ENCODE assay signal across 10 cellular contexts in the genomic region with DNA sequence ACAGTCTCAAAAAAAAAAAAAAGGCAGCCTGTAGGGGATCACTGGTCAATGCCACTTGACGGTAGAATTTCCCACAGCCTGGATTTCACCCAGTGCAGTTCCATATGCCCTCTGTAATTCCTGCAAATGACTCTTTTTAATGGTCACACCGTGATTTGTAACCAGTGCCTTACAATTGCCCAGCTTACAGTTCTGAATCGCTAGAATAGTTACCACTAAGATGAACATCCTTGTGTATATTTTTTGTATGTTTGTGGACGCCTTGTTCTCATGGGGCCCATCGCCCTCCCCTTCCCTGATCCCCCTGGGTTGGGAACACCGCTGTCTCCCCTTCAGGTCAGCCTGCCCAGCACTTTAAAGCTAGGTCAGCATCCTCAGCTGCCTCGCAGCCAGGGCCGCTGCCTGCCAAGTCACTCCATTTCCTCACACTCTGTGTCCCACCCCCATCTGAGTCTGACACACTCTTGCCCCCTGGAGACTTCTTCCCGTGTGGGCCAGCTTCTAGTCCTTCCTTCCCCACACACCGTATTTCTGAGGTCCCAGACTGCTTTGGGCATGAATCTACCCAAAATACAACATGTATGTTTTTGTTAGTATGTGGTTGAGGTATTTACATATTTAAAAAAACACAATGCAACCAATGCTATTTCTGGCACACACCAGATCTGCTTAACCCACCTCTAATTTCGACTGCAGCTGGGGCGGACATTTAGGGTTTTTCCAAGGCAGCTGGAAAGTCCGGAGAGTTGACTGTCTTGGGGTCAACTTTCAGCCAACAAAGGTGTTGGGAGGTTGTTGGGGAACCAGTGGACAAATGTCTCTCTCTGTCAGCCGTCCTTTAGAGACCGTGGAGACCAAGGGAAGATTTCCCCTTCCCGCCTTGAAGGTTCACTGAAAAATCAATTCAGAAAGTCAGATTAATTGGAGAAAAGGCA.
DNase-seq lines count a peak whose midpoint lies in the region; ATAC-seq and TF ChIP-seq lines count a peak whose summit lies in the region.
"Had no signal": no experiment of that assay in that cellular context is flagged by ENCODE, and none has a peak within 500 bp of the region (broad histone marks: within the 10 kb centered on the region; RNA-seq: fewer than 3 reads in every experiment).

No MANE protein-coding gene starts in this region.

- H3K9ac ChIP-seq in IMR-90 (ENCODE audit: low read depth, low read length) (no peak overlapping the region), neural progenitor cell (no peak overlapping the region)

- no peak overlapping the region for H3K18ac ChIP-seq in IMR-90 (ENCODE audit: low read depth, low read length)

- DNase-seq in IMR-90 (peak; percentile 26), stromal cell of bone marrow (ENCODE audit: low read depth) (peak; percentile 63), neural progenitor cell (ENCODE audit: low spot score) (no peak), SJCRH30 (no peak)
- no peak for DNase-seq in activated T-cell treated with anti-CD3 and anti-CD28 coated beads, Interleukin-2, amount 50 U/mL, for 48 hours
- DNase-seq: activated naive CD8-positive, alpha-beta T cell treated with anti-CD3 and anti-CD28 coated beads, Interleukin-2, amount 50 U/mL, for 24 hours; NCI-H2029 treated with DMSO at 0.1 percent for 48 hours; stimulated activated CD4-positive, alpha-beta T cell treated with anti-CD3 and anti-CD28 coated beads, Interleukin-4, amount 100 ng/mL, for 24 hours had no signal

- no peak overlapping the region for H4K91ac ChIP-seq in IMR-90 (ENCODE audit: insufficient read depth, low read depth, low read length)

- no peak overlapping the region for H2BK20ac ChIP-seq in IMR-90 (ENCODE audit: low read depth, low read length)

- no peak for TF ChIP-seq POLR2A in IMR-90 (IDR thresholded peaks at IDR 0.05; ENCODE audit: low read depth, low read length)

- H3K36me3 Mint-ChIP-seq in neural progenitor cell, result no peaks in the 10 kb centered on the region

- peak; percentile 85 for ATAC-seq in GM19025 (IDR thresholded peaks at IDR 0.05; ENCODE audit: low read depth, unreplicated experiment)
- peak; percentile 90 for ATAC-seq in HG02623 (IDR thresholded peaks at IDR 0.05; ENCODE audit: unreplicated experiment)
- peak; percentile 38; the same call in 1 of the 2 replicates for ATAC-seq in IMR-90 (ENCODE audit: low read depth)
- ATAC-seq: activated naive CD8-positive, alpha-beta T cell treated with anti-CD3 and anti-CD28 coated beads, Interleukin-2, amount 50 U/mL, for 24 hours had no signal

- H3K4me2 ChIP-seq in IMR-90 (ENCODE audit: low read depth, low read length), result no peak overlapping the region
- no peak overlapping the region for H3K4me2 ChIP-seq in neural progenitor cell

- H3K4me3 ChIP-seq in IMR-90 (ENCODE audit: insufficient read depth, low read depth, low read length) (no peak overlapping the region), neural progenitor cell (no peak overlapping the region), SJCRH30 (no peak overlapping the region)

- H2AK9ac ChIP-seq in IMR-90 (replicated peaks; ENCODE audit: low read depth, low read length, poor library complexity), result no peak overlapping the region

- H3K36me3 ChIP-seq in IMR-90 (ENCODE audit: control insufficient read depth, insufficient read depth, low read length) (no peaks in the 10 kb centered on the region), neural progenitor cell (no peaks in the 10 kb centered on the region), SJCRH30 (no peaks in the 10 kb centered on the region)

- no peaks in the 10 kb centered on the region for H3F3A ChIP-seq in neural progenitor cell (ENCODE audit: low read depth)

- H4K8ac ChIP-seq in IMR-90 (ENCODE audit: low read depth in 2 of 2, low read length in 2 of 2), result 0 out of 4 replicates have a peak overlapping the region, but pooled peaks of 1 of the 2 experiments have one; percentile 57

- no peaks in the 10 kb centered on the region for H3K79me1 ChIP-seq in IMR-90 (ENCODE audit: low read depth in 1 of 2, low read length in 2 of 2)

- dilution Hi-C loops in IMR-90 (cut with HindIII; ENCODE audit: low sequenced_read_pairs, unreplicated experiment), result no loop called here

- H3K27me3 Mint-ChIP-seq in neural progenitor cell (ENCODE audit: insufficient read depth, low read depth), result peaks cover 8% of the 10 kb centered on the region

- no peak overlapping the region for H2AK5ac ChIP-seq in IMR-90 (ENCODE audit: low read depth, low read length)

- H3K4me1 Mint-ChIP-seq in neural progenitor cell, result peaks cover 3% of the 10 kb centered on the region
- H3K4me1 Mint-ChIP-seq: activated naive CD8-positive, alpha-beta T cell treated with anti-CD3 and anti-CD28 coated beads, Interleukin-2, amount 50 U/mL, for 24 hours had no signal

- peaks cover 7% of the 10 kb centered on the region; the same call in 1 of the 2 replicates for H3K9me1 ChIP-seq in IMR-90 (ENCODE audit: insufficient read depth, low read length)

- CTCF ChIA-PET in IMR-90 (lab: Yijun Ruan, JAX), result no interaction called here

- H3K4ac ChIP-seq in IMR-90 (ENCODE audit: low read depth, low read length), result no peak overlapping the region

- H3K4me1 ChIP-seq in IMR-90 (ENCODE audit: control insufficient read depth, insufficient read depth, low read length), result peaks cover 6% of the 10 kb centered on the region
- H3K4me1 ChIP-seq in neural progenitor cell, result no peaks in the 10 kb centered on the region
- no peaks in the 10 kb centered on the region for H3K4me1 ChIP-seq in SJCRH30

- H2BK120ac ChIP-seq in IMR-90 (ENCODE audit: low read depth, low read length), result no peak overlapping the region

- POLR2A ChIA-PET in IMR-90 (lab: Charles Lee; ENCODE audit: unreplicated experiment), result no interaction called here

- no TSS peak for BruUV-seq in IMR-90 (replicated peaks; lab: Mats Ljungman, UMichigan)

- no peak for TF ChIP-seq RAD21 in IMR-90 (IDR thresholded peaks at IDR 0.05; ENCODE audit: low read length)

- no peaks in the 10 kb centered on the region for H3K9me3 ChIP-seq in IMR-90 (ENCODE audit: control insufficient read depth, insufficient read depth, low read length)
- H3K9me3 ChIP-seq in neural progenitor cell (ENCODE audit: low read depth), result no peaks in the 10 kb centered on the region
- H3K9me3 ChIP-seq in SJCRH30 (replicated peaks), result no peaks in the 10 kb centered on the region

- H3K27me3 ChIP-seq in IMR-90 (ENCODE audit: control insufficient read depth, insufficient read depth, low read length) (no peaks in the 10 kb centered on the region; the same call in 1 of the 2 replicates), neural progenitor cell (no peaks in the 10 kb centered on the region), SJCRH30 (no peaks in the 10 kb centered on the region)

- no peaks in the 10 kb centered on the region for H3K79me2 ChIP-seq in neural progenitor cell (ENCODE audit: low read depth)

- no peak overlapping the region for H4K5ac ChIP-seq in IMR-90 (ENCODE audit: low read depth, low read length)

- intact Hi-C loops in IMR-90 (cut with micrococcal nuclease), result no loop called here

- no peak overlapping the region for H2BK5ac ChIP-seq in IMR-90 (ENCODE audit: low read depth, low read length, poor library complexity, severe bottlenecking)

- H2AFZ ChIP-seq in IMR-90 (replicated peaks; ENCODE audit: low read length, poor library complexity) (no peak overlapping the region), neural progenitor cell (replicated peaks) (no peak overlapping the region)

- H2BK15ac ChIP-seq in IMR-90 (ENCODE audit: low read depth, low read length), result no peak overlapping the region

- no CpG with 5 or more reads among the region's 16 CpGs for WGBS in IMR-90 (ENCODE audit: extremely low coverage in 2 of 2, insufficient read length in 1 of 2), 2 experiments

- no peak overlapping the region for H3K27ac Mint-ChIP-seq in neural progenitor cell
- H3K27ac Mint-ChIP-seq: activated naive CD8-positive, alpha-beta T cell treated with anti-CD3 and anti-CD28 coated beads, Interleukin-2, amount 50 U/mL, for 24 hours had no signal

- no peaks in the 10 kb centered on the region for H3K9me3 Mint-ChIP-seq in neural progenitor cell
- H3K9me3 Mint-ChIP-seq: activated naive CD8-positive, alpha-beta T cell treated with anti-CD3 and anti-CD28 coated beads, Interleukin-2, amount 50 U/mL, for 24 hours had no signal

- no peak overlapping the region for H3K56ac ChIP-seq in IMR-90 (ENCODE audit: extremely low read depth, insufficient read depth, low read length)

- H3K23ac ChIP-seq in IMR-90 (ENCODE audit: low read depth, low read length), result no peak overlapping the region

- TF ChIP-seq CTCF in IMR-90 (conservative IDR thresholded peaks at IDR 0.05; ENCODE audit: low read depth, low read length) (no peak), neural progenitor cell (IDR thresholded peaks at IDR 0.05) (no peak)

- H3K27ac ChIP-seq in IMR-90 (ENCODE audit: insufficient read depth, low read length) (no peak overlapping the region), neural progenitor cell (no peak overlapping the region), SJCRH30 (no peak overlapping the region)

- H4K20me1 ChIP-seq in IMR-90 (ENCODE audit: insufficient read depth, low read length) (no peaks in the 10 kb centered on the region), neural progenitor cell (ENCODE audit: low read depth) (no peaks in the 10 kb centered on the region)

- in situ Hi-C loops in IMR-90 (cut with MboI; ENCODE audit: low sequenced_read_pairs), result no loop called here

- H3K4me3 Mint-ChIP-seq in neural progenitor cell, result no peak overlapping the region
- H3K4me3 Mint-ChIP-seq: activated naive CD8-positive, alpha-beta T cell treated with anti-CD3 and anti-CD28 coated beads, Interleukin-2, amount 50 U/mL, for 24 hours had no signal

- no peak overlapping the region for H3K14ac ChIP-seq in IMR-90 (replicated peaks; ENCODE audit: low read depth, low read length)

TF ChIP-seq in IMR-90, 13 proteins besides CTCF, POLR2A, EP300 and RAD21 (continues in another document):
- TF ChIP-seq BHLHE40 (IDR thresholded peaks at IDR 0.05; ENCODE audit: low read depth, low read length) (no peak), SMC3 (IDR thresholded peaks at IDR 0.05; ENCODE audit: low read depth, low read length) (no peak), USF2 (IDR thresholded peaks at IDR 0.05; ENCODE audit: low read depth, low read length) (no peak), MAFK (IDR thresholded peaks at IDR 0.05; ENCODE audit: low read depth, low read length) (no peak), RCOR1 (IDR thresholded peaks at IDR 0.05; ENCODE audit: insufficient replicate concordance, low read length) (no peak), CEBPB (IDR thresholded peaks at IDR 0.05; ENCODE audit: low read depth, low read length) (no peak), MXI1 (IDR thresholded peaks at IDR 0.05; ENCODE audit: borderline replicate concordance, low read depth, low read length) (no peak), CHD1 (IDR thresholded peaks at IDR 0.05; ENCODE audit: low read depth, low read length) (no peak), RFX5 (IDR thresholded peaks at IDR 0.05; ENCODE audit: low read depth, low read length) (no peak)

Comparison
In these comparisons a context has a peak if more than half of its experiments do, and no peak if none do; other contexts are left out.
1. ATAC-seq: peak in every context shown above with its lines; median percentile 90 in HG02623; 85 in GM19025; 38 in IMR-90.
2. DNase-seq: peak in IMR-90 (single experiment) and stromal cell of bone marrow (single experiment); none in neural progenitor cell (single experiment), activated T-cell treated with anti-CD3 and anti-CD28 coated beads, Interleukin-2, amount 50 U/mL, for 48 hours (0 of 2) and SJCRH30 (0 of 2).